ENCODE assay signal across 1 cellular context in the genomic region with DNA sequence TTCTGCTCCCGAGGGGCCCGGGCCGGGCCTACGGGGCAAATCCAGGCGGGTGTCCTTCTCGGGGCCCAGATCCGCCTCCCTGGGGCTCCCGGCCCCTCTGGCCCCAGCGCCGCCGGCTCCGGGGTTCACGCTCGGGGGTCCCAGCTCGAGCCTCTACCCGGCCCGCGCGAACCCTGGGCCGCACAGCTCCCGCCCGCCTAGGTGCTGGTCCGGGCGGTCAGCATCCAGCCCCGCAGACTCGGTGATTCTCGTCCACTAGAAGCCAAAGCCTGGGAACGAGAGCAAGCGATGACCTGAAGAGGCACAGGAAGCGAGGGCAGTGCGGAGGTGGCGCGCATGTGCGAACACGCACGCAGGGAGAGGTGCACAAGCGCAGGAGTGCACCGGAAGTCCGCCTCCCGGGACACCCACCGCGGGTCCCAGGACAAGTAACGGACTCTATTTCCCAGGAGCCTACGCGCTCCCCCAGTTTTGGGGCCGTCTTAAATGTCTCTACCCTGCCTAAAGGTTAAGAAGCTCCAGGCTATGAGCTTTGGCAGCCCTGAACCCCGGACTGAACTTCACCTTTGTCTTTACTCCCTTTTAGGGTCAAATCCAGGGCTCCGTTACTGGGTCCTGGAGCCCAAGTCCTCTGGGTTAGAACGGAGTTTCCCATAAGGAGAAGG.
TF ChIP-seq lines count a peak whose summit lies in the region.
"Not testable (repeated sequence)": the region's sequence is repeated elsewhere in the genome, so short reads cannot be mapped to it uniquely, and the experiment has no call there.

A gene (minus strand): TSS at position 321 of the 665 bp plus-strand sequence. CDS start 44,803 bp downstream, outside the sequence.

TF ChIP-seq in K562, 482 proteins besides CTCF, POLR2A, EP300 and RAD21 (continued from another document and continues in another):
- TF ChIP-seq, protein P1, sequence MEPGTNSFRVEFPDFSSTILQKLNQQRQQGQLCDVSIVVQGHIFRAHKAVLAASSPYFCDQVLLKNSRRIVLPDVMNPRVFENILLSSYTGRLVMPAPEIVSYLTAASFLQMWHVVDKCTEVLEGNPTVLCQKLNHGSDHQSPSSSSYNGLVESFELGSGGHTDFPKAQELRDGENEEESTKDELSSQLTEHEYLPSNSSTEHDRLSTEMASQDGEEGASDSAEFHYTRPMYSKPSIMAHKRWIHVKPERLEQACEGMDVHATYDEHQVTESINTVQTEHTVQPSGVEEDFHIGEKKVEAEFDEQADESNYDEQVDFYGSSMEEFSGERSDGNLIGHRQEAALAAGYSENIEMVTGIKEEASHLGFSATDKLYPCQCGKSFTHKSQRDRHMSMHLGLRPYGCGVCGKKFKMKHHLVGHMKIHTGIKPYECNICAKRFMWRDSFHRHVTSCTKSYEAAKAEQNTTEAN (CRISPR knock-in tag; IDR thresholded peaks at IDR 0.05), result 0 out of 2 replicates have a peak, but pooled peaks have one; percentile 39
- peak; percentile 59; the same call in 1 of the 2 replicates for TF ChIP-seq SIN3B (IDR thresholded peaks at IDR 0.05; ENCODE audit: low read depth)
- peak; percentile 86 for TF ChIP-seq RBM22 (IDR thresholded peaks at IDR 0.05; ENCODE audit: low read depth, low read length, poor library complexity, severe bottlenecking)
- 0 out of 2 replicates have a peak, but pooled peaks have one; percentile 30 for TF ChIP-seq MTA3 (IDR thresholded peaks at IDR 0.05; ENCODE audit: borderline replicate concordance)
- peak; percentile 48 for TF ChIP-seq KDM5B (IDR thresholded peaks at IDR 0.05; ENCODE audit: insufficient replicate concordance, low read depth, low read length)
- TF ChIP-seq L3MBTL2 (IDR thresholded peaks at IDR 0.05), result peak; percentile 24; the same call in 1 of the 2 replicates
- TF ChIP-seq, protein P2, sequence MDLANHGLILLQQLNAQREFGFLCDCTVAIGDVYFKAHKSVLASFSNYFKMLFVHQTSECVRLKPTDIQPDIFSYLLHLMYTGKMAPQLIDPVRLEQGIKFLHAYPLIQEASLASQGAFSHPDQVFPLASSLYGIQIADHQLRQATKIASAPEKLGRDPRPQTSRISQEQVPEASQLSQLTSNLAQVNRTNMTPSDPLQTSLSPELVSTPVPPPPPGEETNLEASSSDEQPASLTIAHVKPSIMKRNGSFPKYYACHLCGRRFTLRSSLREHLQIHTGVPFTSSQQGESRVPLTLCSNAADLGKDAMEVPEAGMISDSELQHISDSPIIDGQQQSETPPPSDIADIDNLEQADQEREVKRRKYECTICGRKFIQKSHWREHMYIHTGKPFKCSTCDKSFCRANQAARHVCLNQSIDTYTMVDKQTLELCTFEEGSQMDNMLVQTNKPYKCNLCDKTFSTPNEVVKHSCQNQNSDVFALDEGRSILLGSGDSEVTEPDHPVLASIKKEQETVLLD (IDR thresholded peaks at IDR 0.05), result peak; percentile 88
- TF ChIP-seq FOXK2 (conservative IDR thresholded peaks at IDR 0.05 in 1 of 2, IDR thresholded peaks at IDR 0.05 in 1 of 2; ENCODE audit: low read depth in 2 of 2), result peak in 1 of 2 experiments; percentile 19; a peak in 1 of 4 replicates
- TF ChIP-seq ZNF232 (CRISPR knock-in tag; IDR thresholded peaks at IDR 0.05), result 0 out of 2 replicates have a peak, but pooled peaks have one; percentile 9
- not testable (repeated sequence) for TF ChIP-seq NR2C2, ATF1 (CRISPR knock-in tag; IDR thresholded peaks at IDR 0.05)
- peak; percentile 84 for TF ChIP-seq NR2C2 (tag; IDR thresholded peaks at IDR 0.05)
- TF ChIP-seq, protein P3, sequence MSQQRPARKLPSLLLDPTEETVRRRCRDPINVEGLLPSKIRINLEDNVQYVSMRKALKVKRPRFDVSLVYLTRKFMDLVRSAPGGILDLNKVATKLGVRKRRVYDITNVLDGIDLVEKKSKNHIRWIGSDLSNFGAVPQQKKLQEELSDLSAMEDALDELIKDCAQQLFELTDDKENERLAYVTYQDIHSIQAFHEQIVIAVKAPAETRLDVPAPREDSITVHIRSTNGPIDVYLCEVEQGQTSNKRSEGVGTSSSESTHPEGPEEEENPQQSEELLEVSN (IDR thresholded peaks at IDR 0.05; ENCODE audit: borderline replicate concordance in 1 of 2, extremely low read depth in 1 of 2, insufficient read depth in 1 of 2, insufficient read length in 1 of 2, low read depth in 1 of 2, low read length in 1 of 2, poor library complexity in 1 of 2, severe bottlenecking in 1 of 2), result peak in 1 of 2 experiments; percentile 54
- TF ChIP-seq, protein P4, sequence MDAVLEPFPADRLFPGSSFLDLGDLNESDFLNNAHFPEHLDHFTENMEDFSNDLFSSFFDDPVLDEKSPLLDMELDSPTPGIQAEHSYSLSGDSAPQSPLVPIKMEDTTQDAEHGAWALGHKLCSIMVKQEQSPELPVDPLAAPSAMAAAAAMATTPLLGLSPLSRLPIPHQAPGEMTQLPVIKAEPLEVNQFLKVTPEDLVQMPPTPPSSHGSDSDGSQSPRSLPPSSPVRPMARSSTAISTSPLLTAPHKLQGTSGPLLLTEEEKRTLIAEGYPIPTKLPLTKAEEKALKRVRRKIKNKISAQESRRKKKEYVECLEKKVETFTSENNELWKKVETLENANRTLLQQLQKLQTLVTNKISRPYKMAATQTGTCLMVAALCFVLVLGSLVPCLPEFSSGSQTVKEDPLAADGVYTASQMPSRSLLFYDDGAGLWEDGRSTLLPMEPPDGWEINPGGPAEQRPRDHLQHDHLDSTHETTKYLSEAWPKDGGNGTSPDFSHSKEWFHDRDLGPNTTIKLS (IDR thresholded peaks at IDR 0.05; ENCODE audit: borderline replicate concordance, low read depth), result peak; percentile 75; the same call in 1 of the 2 replicates
- TF ChIP-seq RBFOX2 (IDR thresholded peaks at IDR 0.05; ENCODE audit: low read depth, low read length), result peak; percentile 87
- TF ChIP-seq, protein P5, sequence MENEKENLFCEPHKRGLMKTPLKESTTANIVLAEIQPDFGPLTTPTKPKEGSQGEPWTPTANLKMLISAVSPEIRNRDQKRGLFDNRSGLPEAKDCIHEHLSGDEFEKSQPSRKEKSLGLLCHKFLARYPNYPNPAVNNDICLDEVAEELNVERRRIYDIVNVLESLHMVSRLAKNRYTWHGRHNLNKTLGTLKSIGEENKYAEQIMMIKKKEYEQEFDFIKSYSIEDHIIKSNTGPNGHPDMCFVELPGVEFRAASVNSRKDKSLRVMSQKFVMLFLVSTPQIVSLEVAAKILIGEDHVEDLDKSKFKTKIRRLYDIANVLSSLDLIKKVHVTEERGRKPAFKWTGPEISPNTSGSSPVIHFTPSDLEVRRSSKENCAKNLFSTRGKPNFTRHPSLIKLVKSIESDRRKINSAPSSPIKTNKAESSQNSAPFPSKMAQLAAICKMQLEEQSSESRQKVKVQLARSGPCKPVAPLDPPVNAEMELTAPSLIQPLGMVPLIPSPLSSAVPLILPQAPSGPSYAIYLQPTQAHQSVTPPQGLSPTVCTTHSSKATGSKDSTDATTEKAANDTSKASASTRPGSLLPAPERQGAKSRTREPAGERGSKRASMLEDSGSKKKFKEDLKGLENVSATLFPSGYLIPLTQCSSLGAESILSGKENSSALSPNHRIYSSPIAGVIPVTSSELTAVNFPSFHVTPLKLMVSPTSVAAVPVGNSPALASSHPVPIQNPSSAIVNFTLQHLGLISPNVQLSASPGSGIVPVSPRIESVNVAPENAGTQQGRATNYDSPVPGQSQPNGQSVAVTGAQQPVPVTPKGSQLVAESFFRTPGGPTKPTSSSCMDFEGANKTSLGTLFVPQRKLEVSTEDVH (IDR thresholded peaks at IDR 0.05; ENCODE audit: low read depth, partially characterized antibody), result peak; percentile 38
- peak; percentile 76; the same call in 1 of the 2 replicates for TF ChIP-seq ATF7 (IDR thresholded peaks at IDR 0.05)
- TF ChIP-seq MEIS2 (IDR thresholded peaks at IDR 0.05; ENCODE audit: partially characterized antibody), result peak; percentile 86
- TF ChIP-seq, protein P6, sequence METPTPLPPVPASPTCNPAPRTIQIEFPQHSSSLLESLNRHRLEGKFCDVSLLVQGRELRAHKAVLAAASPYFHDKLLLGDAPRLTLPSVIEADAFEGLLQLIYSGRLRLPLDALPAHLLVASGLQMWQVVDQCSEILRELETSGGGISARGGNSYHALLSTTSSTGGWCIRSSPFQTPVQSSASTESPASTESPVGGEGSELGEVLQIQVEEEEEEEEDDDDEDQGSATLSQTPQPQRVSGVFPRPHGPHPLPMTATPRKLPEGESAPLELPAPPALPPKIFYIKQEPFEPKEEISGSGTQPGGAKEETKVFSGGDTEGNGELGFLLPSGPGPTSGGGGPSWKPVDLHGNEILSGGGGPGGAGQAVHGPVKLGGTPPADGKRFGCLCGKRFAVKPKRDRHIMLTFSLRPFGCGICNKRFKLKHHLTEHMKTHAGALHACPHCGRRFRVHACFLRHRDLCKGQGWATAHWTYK (CRISPR knock-in tag; IDR thresholded peaks at IDR 0.05), result peak; percentile 70; the same call in 1 of the 2 replicates
- peak; percentile 81 for TF ChIP-seq ELF1 (tag; IDR thresholded peaks at IDR 0.05)
- TF ChIP-seq ATF1 (tag; IDR thresholded peaks at IDR 0.05), result peak; percentile 52
- peak; percentile 84 for TF ChIP-seq CXXC5 (CRISPR knock-in tag; IDR thresholded peaks at IDR 0.05)
- TF ChIP-seq, protein P7, sequence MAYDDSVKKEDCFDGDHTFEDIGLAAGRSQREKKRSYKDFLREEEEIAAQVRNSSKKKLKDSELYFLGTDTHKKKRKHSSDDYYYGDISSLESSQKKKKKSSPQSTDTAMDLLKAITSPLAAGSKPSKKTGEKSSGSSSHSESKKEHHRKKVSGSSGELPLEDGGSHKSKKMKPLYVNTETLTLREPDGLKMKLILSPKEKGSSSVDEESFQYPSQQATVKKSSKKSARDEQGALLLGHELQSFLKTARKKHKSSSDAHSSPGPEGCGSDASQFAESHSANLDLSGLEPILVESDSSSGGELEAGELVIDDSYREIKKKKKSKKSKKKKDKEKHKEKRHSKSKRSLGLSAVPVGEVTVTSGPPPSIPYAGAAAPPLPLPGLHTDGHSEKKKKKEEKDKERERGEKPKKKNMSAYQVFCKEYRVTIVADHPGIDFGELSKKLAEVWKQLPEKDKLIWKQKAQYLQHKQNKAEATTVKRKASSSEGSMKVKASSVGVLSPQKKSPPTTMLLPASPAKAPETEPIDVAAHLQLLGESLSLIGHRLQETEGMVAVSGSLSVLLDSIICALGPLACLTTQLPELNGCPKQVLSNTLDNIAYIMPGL (CRISPR knock-in tag; IDR thresholded peaks at IDR 0.05), result 0 out of 2 replicates have a peak, but pooled peaks have one; percentile 18
- peak; percentile 49; the same call in 1 of the 2 replicates for TF ChIP-seq POLR2H (tag; IDR thresholded peaks at IDR 0.05; ENCODE audit: low read depth)
- TF ChIP-seq PHF8 (IDR thresholded peaks at IDR 0.05; ENCODE audit: borderline replicate concordance, low read length), result peak; percentile 51; the same call in 1 of the 2 replicates
- TF ChIP-seq RCOR1 (IDR thresholded peaks at IDR 0.05; ENCODE audit: borderline replicate concordance in 1 of 2, low read depth in 2 of 2, low read length in 2 of 2), result peak in 1 of 2 experiments; percentile 42; a peak in 1 of 4 replicates
- peak; percentile 85 for TF ChIP-seq MYC (IDR thresholded peaks at IDR 0.05; ENCODE audit: low read depth, low read length)
- TF ChIP-seq MYC (CRISPR knock-in tag; IDR thresholded peaks at IDR 0.05; ENCODE audit: borderline replicate concordance, low read depth), result peak; percentile 44; the same call in 1 of the 2 replicates
- TF ChIP-seq SIN3A (IDR thresholded peaks at IDR 0.05; ENCODE audit: borderline replicate concordance in 2 of 2, control insufficient read depth in 1 of 2, low read depth in 2 of 2, low read length in 2 of 2), result peak in 1 of 2 experiments; percentile 86; a peak in 1 of 4 replicates
- TF ChIP-seq PHB (CRISPR knock-in tag; IDR thresholded peaks at IDR 0.05), result 0 out of 2 replicates have a peak, but pooled peaks have one; percentile 32
- TF ChIP-seq HNRNPLL (IDR thresholded peaks at IDR 0.05; ENCODE audit: low read depth, low read length, poor library complexity, severe bottlenecking), result peak; percentile 96
- peak; percentile 90 for TF ChIP-seq POLR2G (IDR thresholded peaks at IDR 0.05; ENCODE audit: low read depth, low read length)
- TF ChIP-seq, protein P8, sequence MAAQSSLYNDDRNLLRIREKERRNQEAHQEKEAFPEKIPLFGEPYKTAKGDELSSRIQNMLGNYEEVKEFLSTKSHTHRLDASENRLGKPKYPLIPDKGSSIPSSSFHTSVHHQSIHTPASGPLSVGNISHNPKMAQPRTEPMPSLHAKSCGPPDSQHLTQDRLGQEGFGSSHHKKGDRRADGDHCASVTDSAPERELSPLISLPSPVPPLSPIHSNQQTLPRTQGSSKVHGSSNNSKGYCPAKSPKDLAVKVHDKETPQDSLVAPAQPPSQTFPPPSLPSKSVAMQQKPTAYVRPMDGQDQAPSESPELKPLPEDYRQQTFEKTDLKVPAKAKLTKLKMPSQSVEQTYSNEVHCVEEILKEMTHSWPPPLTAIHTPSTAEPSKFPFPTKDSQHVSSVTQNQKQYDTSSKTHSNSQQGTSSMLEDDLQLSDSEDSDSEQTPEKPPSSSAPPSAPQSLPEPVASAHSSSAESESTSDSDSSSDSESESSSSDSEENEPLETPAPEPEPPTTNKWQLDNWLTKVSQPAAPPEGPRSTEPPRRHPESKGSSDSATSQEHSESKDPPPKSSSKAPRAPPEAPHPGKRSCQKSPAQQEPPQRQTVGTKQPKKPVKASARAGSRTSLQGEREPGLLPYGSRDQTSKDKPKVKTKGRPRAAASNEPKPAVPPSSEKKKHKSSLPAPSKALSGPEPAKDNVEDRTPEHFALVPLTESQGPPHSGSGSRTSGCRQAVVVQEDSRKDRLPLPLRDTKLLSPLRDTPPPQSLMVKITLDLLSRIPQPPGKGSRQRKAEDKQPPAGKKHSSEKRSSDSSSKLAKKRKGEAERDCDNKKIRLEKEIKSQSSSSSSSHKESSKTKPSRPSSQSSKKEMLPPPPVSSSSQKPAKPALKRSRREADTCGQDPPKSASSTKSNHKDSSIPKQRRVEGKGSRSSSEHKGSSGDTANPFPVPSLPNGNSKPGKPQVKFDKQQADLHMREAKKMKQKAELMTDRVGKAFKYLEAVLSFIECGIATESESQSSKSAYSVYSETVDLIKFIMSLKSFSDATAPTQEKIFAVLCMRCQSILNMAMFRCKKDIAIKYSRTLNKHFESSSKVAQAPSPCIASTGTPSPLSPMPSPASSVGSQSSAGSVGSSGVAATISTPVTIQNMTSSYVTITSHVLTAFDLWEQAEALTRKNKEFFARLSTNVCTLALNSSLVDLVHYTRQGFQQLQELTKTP (IDR thresholded peaks at IDR 0.05; ENCODE audit: low read depth in 1 of 2, partially characterized antibody in 2 of 2), result peak in 1 of 2 experiments; percentile 89
- TF ChIP-seq ZNF263 (CRISPR knock-in tag; IDR thresholded peaks at IDR 0.05; ENCODE audit: borderline replicate concordance), result 0 out of 2 replicates have a peak, but pooled peaks have one; percentile 51
